2 cellular contexts compared by ENCODE assay signal in genomic region chr6:77604476-77604875, GRCh38.
TF ChIP-seq lines count a peak whose summit lies in the region.

No MANE protein-coding gene starts in this region.

TF ChIP-seq in HEK293, 187 proteins besides CTCF, POLR2A, EP300 and RAD21:
- TF ChIP-seq SETDB1 (IDR thresholded peaks at IDR 0.05; ENCODE audit: insufficient read length, low read length) (peak; percentile 50), ZBTB44 (tag by site-specific recombination; IDR thresholded peaks at IDR 0.05) (no peak), ZNF132 (tag by site-specific recombination; IDR thresholded peaks at IDR 0.05; ENCODE audit: borderline replicate concordance) (no peak), ZNF791 (tag by site-specific recombination; IDR thresholded peaks at IDR 0.05) (peak; percentile 92)

TF ChIP-seq in GM12878, 131 proteins besides CTCF, POLR2A, EP300 and RAD21:
- TF ChIP-seq ZNF24 (IDR thresholded peaks at IDR 0.05) = no peak
